In the genomic region with DNA sequence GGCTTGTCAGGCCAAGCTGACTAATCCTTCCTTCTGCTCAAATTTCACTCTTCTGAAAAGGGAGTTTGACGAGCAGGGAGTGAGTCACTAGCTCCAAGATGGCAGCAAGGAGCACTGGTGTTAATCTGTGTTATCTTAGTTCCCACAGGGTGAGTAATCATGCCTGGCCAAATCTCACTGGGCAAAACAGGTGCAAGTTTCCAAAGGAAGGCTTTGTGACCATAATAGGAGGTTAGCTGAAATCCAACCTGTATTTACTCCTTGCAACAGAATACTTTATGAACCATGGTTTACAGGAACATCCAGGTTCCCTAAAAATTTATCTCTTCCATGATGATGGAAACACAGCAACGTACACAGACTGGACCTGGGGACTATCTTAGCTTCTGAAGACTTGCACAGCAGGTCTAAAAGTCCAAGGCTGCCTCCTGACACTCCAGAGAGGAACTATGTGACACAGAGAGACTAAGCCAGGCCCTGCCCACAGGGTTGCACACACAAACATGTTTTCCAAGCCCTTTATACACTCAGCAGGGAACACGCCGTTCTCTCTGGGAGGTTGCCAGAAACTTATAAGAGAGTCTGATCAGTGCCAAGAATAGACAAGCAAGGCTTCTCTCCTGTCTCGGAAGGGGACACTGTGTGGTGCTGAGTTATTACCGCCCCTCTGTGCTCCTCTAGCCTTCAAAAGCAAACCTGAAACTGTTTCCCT, we compare ENCODE assay signal across 7 cellular contexts. TPM values are rescaled to one million over a fixed set of nuclear protein-coding genes. Genes with fewer than 3 reads are reported as not detected.
A peak's percentile ranks its signal among the peaks of the same experiment; 100 is the strongest.
DNase-seq lines count a peak whose midpoint lies in the region; ATAC-seq lines count a peak whose summit lies in the region.

No MANE protein-coding gene starts in this region.

- WGBS in trophoblast cell (ENCODE audit: extremely low coverage, insufficient coverage, insufficient read length): no CpG with 5 or more reads among the region's 6 CpGs

- no peaks in the 10 kb centered on the region for H3K9me3 ChIP-seq in trophoblast cell (ENCODE audit: insufficient read depth, low read depth, low read length)

- peak; percentile 96 for DNase-seq in HT1080 (ENCODE audit: low read depth)
- peak; percentile 54 for DNase-seq in SW480 (ENCODE audit: low spot score)
- DNase-seq in head of caudate nucleus: peak; percentile 50 to 95 (median 86)
- DNase-seq in trophoblast cell: peak; percentile 81 to 86
- DNase-seq in activated naive CD8-positive, alpha-beta T cell treated with anti-CD3 and anti-CD28 coated beads for 36 hours: no peak

- H3K27ac Mint-ChIP-seq in activated naive CD8-positive, alpha-beta T cell treated with anti-CD3 and anti-CD28 coated beads for 36 hours: no peak overlapping the region

- no peak overlapping the region for H3K23ac ChIP-seq in trophoblast cell (ENCODE audit: low read length)

- H2AK5ac ChIP-seq in trophoblast cell (ENCODE audit: low read length): no peak overlapping the region

- H3K4me2 ChIP-seq in trophoblast cell (ENCODE audit: low read length): no peak overlapping the region

- no peak overlapping the region for H3K9ac ChIP-seq in trophoblast cell (ENCODE audit: low read length)

- intact Hi-C loops in head of caudate nucleus (cut with DNase I): loop anchor here (5.0 kb wide), 1 partner anchor 47 kb away; the partner anchor contains the start of gene PDK4

- H2BK120ac ChIP-seq in trophoblast cell (ENCODE audit: insufficient read depth, low read length, poor library complexity): no peak overlapping the region

- ATAC-seq in HG03565 (IDR thresholded peaks at IDR 0.05; ENCODE audit: unreplicated experiment) (no peak), HG03442 (IDR thresholded peaks at IDR 0.05; ENCODE audit: unreplicated experiment) (no peak)

- no peaks in the 10 kb centered on the region for H3K27me3 ChIP-seq in trophoblast cell (ENCODE audit: insufficient read depth, low read length)

- no peaks in the 10 kb centered on the region for H3K36me3 Mint-ChIP-seq in activated naive CD8-positive, alpha-beta T cell treated with anti-CD3 and anti-CD28 coated beads for 36 hours

- no peaks in the 10 kb centered on the region for H3K79me1 ChIP-seq in trophoblast cell (ENCODE audit: low read length)

- H3K4me1 ChIP-seq in trophoblast cell (ENCODE audit: control insufficient read depth in 1 of 2, insufficient read depth in 2 of 2, low read length in 2 of 2): peaks cover 0 to 3% of the 10 kb centered on the region in 2 experiments

- no peak overlapping the region for H3K27ac ChIP-seq in trophoblast cell (ENCODE audit: low read depth, low read length)

- no peak overlapping the region for H4K91ac ChIP-seq in trophoblast cell (ENCODE audit: low read depth, low read length)

- no peak overlapping the region for H4K12ac ChIP-seq in trophoblast cell (ENCODE audit: low read depth, low read length)

- H3K36me3 ChIP-seq in trophoblast cell (ENCODE audit: control insufficient read depth in 1 of 2, insufficient read depth in 2 of 2, low read length in 2 of 2): no peaks in the 10 kb centered on the region

- no peak overlapping the region for H2AFZ ChIP-seq in trophoblast cell (ENCODE audit: insufficient read depth, low read length, poor library complexity)

- H3K27me3 Mint-ChIP-seq in activated naive CD8-positive, alpha-beta T cell treated with anti-CD3 and anti-CD28 coated beads for 36 hours: peaks cover 5% of the 10 kb centered on the region

- H3K9me3 Mint-ChIP-seq in activated naive CD8-positive, alpha-beta T cell treated with anti-CD3 and anti-CD28 coated beads for 36 hours: no peaks in the 10 kb centered on the region

- no peak overlapping the region for H3K4me3 Mint-ChIP-seq in activated naive CD8-positive, alpha-beta T cell treated with anti-CD3 and anti-CD28 coated beads for 36 hours

- no peak overlapping the region for H3K4ac ChIP-seq in trophoblast cell (ENCODE audit: low read depth, low read length)

- H4K8ac ChIP-seq in trophoblast cell (ENCODE audit: low read depth, low read length): no peak overlapping the region

- no peaks in the 10 kb centered on the region for H3K4me1 Mint-ChIP-seq in activated naive CD8-positive, alpha-beta T cell treated with anti-CD3 and anti-CD28 coated beads for 36 hours

- H3K4me3 ChIP-seq in trophoblast cell (ENCODE audit: low read depth, low read length): no peak overlapping the region

- no peak overlapping the region for H3K18ac ChIP-seq in trophoblast cell (ENCODE audit: low read length)

- no peak overlapping the region for H2BK5ac ChIP-seq in trophoblast cell (ENCODE audit: low read depth, low read length, poor library complexity)

- H3K14ac ChIP-seq in trophoblast cell (ENCODE audit: low read length): no peak overlapping the region

- no peaks in the 10 kb centered on the region for H3K79me2 ChIP-seq in trophoblast cell (ENCODE audit: control insufficient read depth, insufficient read depth, low read length, poor library complexity)

- H2BK12ac ChIP-seq in trophoblast cell (ENCODE audit: low read length): no peak overlapping the region

RNA-seq across cellular contexts. Expression of gene PDK4, which starts 46.3 kb away (rescaled TPM):
- not detected in 2 replicates for total RNA-seq in HT1080 (2014; rRNA removed; shearing (Covaris generic))
- not detected in 2 replicates for polyA plus RNA-seq in HT1080 (2015; cell fraction: cytosol; rRNA removed)
- not detected in 2 replicates for polyA plus RNA-seq in HT1080 (2015; cell fraction: nucleus; rRNA removed)
- 0.08 and 0.10 TPM in 2 replicates for polyA plus RNA-seq in trophoblast cell (2013)
- total RNA-seq in activated naive CD8-positive, alpha-beta T cell treated with anti-CD3 and anti-CD28 coated beads for 36 hours: not detected
